Comparison of ENCODE assay signal across 8 cellular contexts in the genomic region with DNA sequence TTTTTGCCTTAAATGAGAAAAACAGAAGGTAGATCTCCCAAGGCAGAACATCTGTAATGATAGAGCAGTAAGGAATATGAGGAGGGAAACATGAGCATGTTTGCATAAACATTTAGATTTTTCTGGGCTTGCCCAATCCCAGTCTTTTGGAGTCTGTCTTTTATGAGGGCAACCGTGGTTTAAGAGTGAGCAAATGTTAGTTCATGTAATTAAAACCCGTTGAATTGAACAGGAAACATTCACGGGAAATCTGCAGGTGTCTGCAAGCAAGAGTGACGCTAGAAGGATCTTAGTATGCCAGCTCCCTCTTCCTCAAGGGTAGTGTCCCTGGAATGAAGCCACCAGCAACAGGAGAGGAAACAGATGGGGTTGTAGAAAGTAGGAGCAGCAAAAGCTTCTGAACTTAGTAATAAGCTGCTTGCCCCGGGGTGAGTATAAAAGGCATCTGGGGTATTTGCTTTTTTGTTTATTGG.
DNase-seq lines count a peak whose midpoint lies in the region; ATAC-seq, FAIRE-seq and TF ChIP-seq lines count a peak whose summit lies in the region.

No MANE protein-coding gene starts in this region.

- ATAC-seq in stimulated activated naive CD8-positive, alpha-beta T cell treated with anti-CD3 and anti-CD28 coated beads, Interleukin-15, Interleukin-2, amounts not matched to agents 100 U/mL and 50 U/mL, for 24 hours: no peak
- no peak for ATAC-seq in HG03095 (IDR thresholded peaks at IDR 0.05; ENCODE audit: unreplicated experiment)

- no peaks in the 10 kb centered on the region for H3K36me3 Mint-ChIP-seq in stimulated activated naive CD8-positive, alpha-beta T cell treated with anti-CD3 and anti-CD28 coated beads, Interleukin-15, Interleukin-2, amounts not matched to agents 100 ng/mL and 50 ng/mL, for 24 hours (ENCODE audit: low read depth)
- H3K36me3 Mint-ChIP-seq in osteocyte (ENCODE audit: unreplicated experiment): no peaks in the 10 kb centered on the region

- no peak overlapping the region for H2BK15ac ChIP-seq in H1 (ENCODE audit: low read length)

- H3K4me1 ChIP-seq in OCI-LY1 (ENCODE audit: insufficient read depth, low read length, severe bottlenecking) (peaks cover 71% of the 10 kb centered on the region), H1 (replicated peaks in 1 of 4; ENCODE audit: control insufficient read depth in 3 of 4, insufficient read depth in 4 of 4, low read length in 3 of 4) (peaks cover 0 to 2% (median 0%) of the 10 kb centered on the region in 4 experiments; a peak in 1 of 7 replicates)

- no peak overlapping the region for H3K4ac ChIP-seq in H1 (replicated peaks; ENCODE audit: insufficient read length, low read depth, low read length)

- no peaks in the 10 kb centered on the region for H4K20me1 ChIP-seq in OCI-LY1 (ENCODE audit: insufficient read depth, low read length)
- H4K20me1 ChIP-seq in H1 (replicated peaks in 1 of 2; ENCODE audit: control insufficient read depth in 1 of 2, insufficient read depth in 2 of 2, low read length in 2 of 2): no peaks in the 10 kb centered on the region

- no peaks in the 10 kb centered on the region for H3K9me2 ChIP-seq in OCI-LY1 (ENCODE audit: low read depth, low read length)

- no peak for TF ChIP-seq RAD21 in H1 (IDR thresholded peaks at IDR 0.05 in 1 of 2, conservative IDR thresholded peaks at IDR 0.05 in 1 of 2; ENCODE audit: low read depth in 2 of 2, low read length in 2 of 2)

- no peak overlapping the region for H4K5ac ChIP-seq in H1 (ENCODE audit: insufficient read length, low read depth, low read length)

- H3K4me2 ChIP-seq in OCI-LY1 (ENCODE audit: low read length) (peak overlapping the region; percentile 82), H1 (ENCODE audit: insufficient read depth in 1 of 2, low read depth in 2 of 2, low read length in 2 of 2) (no peak overlapping the region)

- H2AFZ ChIP-seq in OCI-LY1 (ENCODE audit: low read length): no peak overlapping the region
- 0 out of 2 replicates have a peak overlapping the region, but pooled peaks have one; percentile 25 for H2AFZ ChIP-seq in H1 (ENCODE audit: low read length)

- no peak overlapping the region for H2BK20ac ChIP-seq in H1 (ENCODE audit: low read length)

- H3K27ac ChIP-seq in OCI-LY1 (ENCODE audit: low read depth, low read length, poor library complexity, severe bottlenecking) (peak overlapping the region; percentile 100), H1 (ENCODE audit: low read depth, low read length) (no peak overlapping the region)

- no peak overlapping the region for H4K8ac ChIP-seq in H1 (ENCODE audit: extremely low read depth, insufficient read depth, low read length)

- no peak overlapping the region for H4K91ac ChIP-seq in H1 (replicated peaks; ENCODE audit: insufficient read length, low read length)

- peak overlapping the region; percentile 98 for H3K27ac Mint-ChIP-seq in stimulated activated naive CD8-positive, alpha-beta T cell treated with anti-CD3 and anti-CD28 coated beads, Interleukin-15, Interleukin-2, amounts not matched to agents 100 ng/mL and 50 ng/mL, for 24 hours
- peak overlapping the region; percentile 96 for H3K27ac Mint-ChIP-seq in osteocyte (ENCODE audit: unreplicated experiment)

- H3K4me3 ChIP-seq in OCI-LY1 (ENCODE audit: low read depth, low read length, poor library complexity, severe bottlenecking) (peak overlapping the region; percentile 48), H1 (ENCODE audit: extremely low read depth in 1 of 4, insufficient read depth in 2 of 4, low read depth in 3 of 4, low read length in 4 of 4) (no peak overlapping the region)

- DNase-seq in stimulated activated naive CD8-positive, alpha-beta T cell treated with anti-CD3 and anti-CD28 coated beads, Interleukin-15, Interleukin-2, amounts not matched to agents 100 U/mL and 50 U/mL, for 24 hours: no peak
- no peak for DNase-seq in H1 (ENCODE audit: low read depth in 1 of 2, low spot score in 2 of 2)
- DNase-seq in osteocyte (ENCODE audit: extremely low spot score, unreplicated experiment): no peak
- DNase-seq in DMS114 treated with DMSO at 0.1 percent for 48 hours (lab: John Stamatoyannopoulos, UW; ENCODE audit: unreplicated experiment): no peak
- no peak for DNase-seq in stimulated activated CD4-positive, alpha-beta T cell treated with anti-CD3 and anti-CD28 coated beads, Interleukin-15, amount 100 ng/mL, for 24 hours

- H2BK5ac ChIP-seq in H1 (ENCODE audit: low read depth, low read length): no peak overlapping the region

- CTCF ChIA-PET in H1 (lab: Charles Lee; ENCODE audit: partially characterized antibody): interaction anchor here (1.1 to 1.6 kb wide), 5 partner anchors 10 to 106 kb away, joined by 3 to 4 read pairs (median 3); no protein-coding TSS in a partner anchor

- no peaks in the 10 kb centered on the region for H3K9me3 Mint-ChIP-seq in stimulated activated naive CD8-positive, alpha-beta T cell treated with anti-CD3 and anti-CD28 coated beads, Interleukin-15, Interleukin-2, amounts not matched to agents 100 ng/mL and 50 ng/mL, for 24 hours
- H3K9me3 Mint-ChIP-seq in osteocyte (ENCODE audit: unreplicated experiment): no peaks in the 10 kb centered on the region

- H2BK12ac ChIP-seq in H1 (ENCODE audit: low read depth, low read length): no peak overlapping the region

- no peak overlapping the region for H2AK5ac ChIP-seq in H1 (ENCODE audit: low read depth, low read length)

- 74% methylated on average over 5 of the region's 5 CpGs; no CpG with 5 or more reads in 1 of the 2 experiments for WGBS in H1 (ENCODE audit: extremely low coverage in 1 of 2, insufficient coverage in 1 of 2, insufficient read length in 1 of 2, insufficient replicate concordance in 2 of 2, low coverage in 1 of 2, low lambda C conversion rate in 2 of 2, missing lambda C conversion rate in 1 of 2), 2 experiments

- no peaks in the 10 kb centered on the region for H3K79me2 ChIP-seq in OCI-LY1 (ENCODE audit: insufficient read depth, low read length)
- H3K79me2 ChIP-seq in H1 (ENCODE audit: control insufficient read depth in 1 of 2, insufficient read depth in 2 of 2, low read length in 2 of 2): no peaks in the 10 kb centered on the region

- no peak overlapping the region for H3K23ac ChIP-seq in H1 (ENCODE audit: insufficient read length)

- no peaks in the 10 kb centered on the region for H3K27me3 Mint-ChIP-seq in stimulated activated naive CD8-positive, alpha-beta T cell treated with anti-CD3 and anti-CD28 coated beads, Interleukin-15, Interleukin-2, amounts not matched to agents 100 ng/mL and 50 ng/mL, for 24 hours
- no peaks in the 10 kb centered on the region for H3K27me3 Mint-ChIP-seq in osteocyte (ENCODE audit: unreplicated experiment)

- TF ChIP-seq CTCF in OCI-LY1 (IDR thresholded peaks at IDR 0.05; ENCODE audit: low read length) (no peak), H1 (IDR thresholded peaks at IDR 0.05; ENCODE audit: control extremely low read depth in 1 of 3, insufficient read depth in 1 of 3, low read depth in 1 of 3, low read length in 3 of 3) (no peak), osteocyte (IDR thresholded peaks at IDR 0.05) (no peak)

- POLR2A ChIA-PET in H1 (lab: Charles Lee; ENCODE audit: partially characterized antibody): interaction anchor here (0.9 to 1.1 kb wide), 2 partner anchors 11 to 80 kb away, joined by 3 to 6 read pairs; no protein-coding TSS in a partner anchor

- FAIRE-seq in H1 (lab: Jason Lieb, UNC): no peak

- no peak overlapping the region for H3K14ac ChIP-seq in H1 (ENCODE audit: insufficient read length)

- no peak overlapping the region for H2BK120ac ChIP-seq in H1 (replicated peaks; ENCODE audit: low read depth, low read length)

- H3K27me3 ChIP-seq in OCI-LY1 (ENCODE audit: insufficient read depth, low read length) (no peaks in the 10 kb centered on the region), H1 (replicated peaks in 1 of 4; ENCODE audit: control insufficient read depth in 3 of 4, extremely low read depth in 1 of 4, insufficient read depth in 3 of 4, low read length in 3 of 4) (no peaks in the 10 kb centered on the region)

- H3K9ac ChIP-seq in OCI-LY1 (ENCODE audit: low read length) (peak overlapping the region; percentile 75), H1 (replicated peaks in 1 of 4; ENCODE audit: extremely low read depth in 1 of 4, low read depth in 3 of 4, low read length in 3 of 4) (no peak overlapping the region)

- H3K9me3 ChIP-seq in OCI-LY1 (ENCODE audit: low read length): no peaks in the 10 kb centered on the region
- no peaks in the 10 kb centered on the region for H3K9me3 ChIP-seq in H1 (ENCODE audit: insufficient read depth in 2 of 2, low read depth in 1 of 2, low read length in 1 of 2)

- H3F3A ChIP-seq in OCI-LY1 (ENCODE audit: insufficient read depth, low read length): peaks cover 16% of the 10 kb centered on the region

- no peak overlapping the region for H3K56ac ChIP-seq in H1 (replicated peaks; ENCODE audit: insufficient read length, low read depth, low read length)

- no peak for TF ChIP-seq POLR2A in H1 (IDR thresholded peaks at IDR 0.05; ENCODE audit: control extremely low read depth in 1 of 2, low read depth in 2 of 2, low read length in 2 of 2)

- H3K36me3 ChIP-seq in OCI-LY1 (ENCODE audit: insufficient read depth, low read length): no peaks in the 10 kb centered on the region
- H3K36me3 ChIP-seq in H1 (ENCODE audit: control insufficient read depth in 2 of 4, insufficient read depth in 4 of 4, low read length in 3 of 4): no peaks in the 10 kb centered on the region

- no peak for TF ChIP-seq EP300 in H1 (IDR thresholded peaks at IDR 0.05; ENCODE audit: borderline replicate concordance in 1 of 2, low read depth in 2 of 2, low read length in 2 of 2)

- no peak overlapping the region for H3K18ac ChIP-seq in H1 (ENCODE audit: extremely low read depth, low read length)

- no peaks in the 10 kb centered on the region for H3K79me1 ChIP-seq in H1 (ENCODE audit: low read depth, low read length)

- H3K4me3 Mint-ChIP-seq in stimulated activated naive CD8-positive, alpha-beta T cell treated with anti-CD3 and anti-CD28 coated beads, Interleukin-15, Interleukin-2, amounts not matched to agents 100 ng/mL and 50 ng/mL, for 24 hours: peak overlapping the region; percentile 82
- peak overlapping the region; percentile 56 for H3K4me3 Mint-ChIP-seq in osteocyte (ENCODE audit: unreplicated experiment)

- no peaks in the 10 kb centered on the region for H3K23me2 ChIP-seq in H1 (ENCODE audit: low read depth, low read length)

- peaks cover 78% of the 10 kb centered on the region for H3K4me1 Mint-ChIP-seq in stimulated activated naive CD8-positive, alpha-beta T cell treated with anti-CD3 and anti-CD28 coated beads, Interleukin-15, Interleukin-2, amounts not matched to agents 100 ng/mL and 50 ng/mL, for 24 hours (ENCODE audit: low read depth)
- H3K4me1 Mint-ChIP-seq in osteocyte (ENCODE audit: unreplicated experiment): peaks cover 75% of the 10 kb centered on the region

TF ChIP-seq in H1, 55 proteins besides CTCF, POLR2A, EP300 and RAD21:
- TF ChIP-seq RNF2 (IDR thresholded peaks at IDR 0.05; ENCODE audit: borderline replicate concordance, low read depth, low read length, missing control alignments, poor library complexity, severe bottlenecking): no peak
- TF ChIP-seq, protein P1, sequence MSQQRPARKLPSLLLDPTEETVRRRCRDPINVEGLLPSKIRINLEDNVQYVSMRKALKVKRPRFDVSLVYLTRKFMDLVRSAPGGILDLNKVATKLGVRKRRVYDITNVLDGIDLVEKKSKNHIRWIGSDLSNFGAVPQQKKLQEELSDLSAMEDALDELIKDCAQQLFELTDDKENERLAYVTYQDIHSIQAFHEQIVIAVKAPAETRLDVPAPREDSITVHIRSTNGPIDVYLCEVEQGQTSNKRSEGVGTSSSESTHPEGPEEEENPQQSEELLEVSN (IDR thresholded peaks at IDR 0.05): no peak
